Comparison of ENCODE assay signal across 12 cellular contexts in the genomic region with DNA sequence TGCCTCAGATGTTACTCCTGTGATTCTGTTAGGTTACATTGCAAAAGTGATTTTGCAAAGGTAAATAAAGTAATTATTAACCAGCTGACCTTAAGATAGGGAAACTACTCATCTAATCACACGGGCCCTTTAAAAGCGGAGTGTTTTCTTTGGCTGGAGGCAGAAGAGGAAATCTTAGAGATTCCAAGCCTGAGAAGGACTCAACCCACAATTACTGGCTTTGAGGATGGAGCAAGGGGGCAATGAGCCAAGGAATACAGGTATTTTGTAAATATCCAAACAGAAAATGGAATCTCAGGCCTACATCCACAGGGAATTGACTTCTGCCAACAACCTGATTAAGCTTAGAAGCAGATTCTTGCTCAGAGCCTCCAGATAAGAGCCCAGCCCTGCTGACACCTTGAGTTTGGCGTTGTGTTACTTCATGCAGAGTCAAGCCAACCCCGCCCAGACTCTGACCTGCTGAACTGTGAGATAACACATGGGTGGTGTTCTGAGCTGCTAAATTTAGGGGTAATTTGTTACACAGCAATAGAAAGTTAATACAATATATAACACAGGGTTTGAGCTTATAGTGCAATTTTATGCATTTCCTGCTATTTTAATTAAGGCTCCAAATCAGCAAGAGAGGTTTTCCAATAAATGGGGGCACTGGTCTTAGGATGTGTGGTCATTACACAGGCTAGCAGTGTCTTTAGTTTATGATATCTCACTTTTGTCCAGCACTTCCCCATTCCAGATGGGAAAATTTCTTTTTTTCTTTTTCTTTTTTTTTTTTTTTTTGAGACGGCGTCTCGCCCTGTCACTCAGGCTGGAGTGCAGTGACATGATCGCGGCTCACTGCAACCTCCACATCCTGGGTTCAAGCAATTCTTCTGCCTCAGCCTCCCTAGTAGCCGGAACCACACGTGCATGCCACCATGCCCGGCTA. TPM values are rescaled to one million over a fixed set of nuclear protein-coding genes. Genes with fewer than 3 reads are reported as not detected.
DNase-seq lines count a peak whose midpoint lies in the region; ATAC-seq and TF ChIP-seq lines count a peak whose summit lies in the region.
"Had no signal": no experiment of that assay in that cellular context is flagged by ENCODE, and none has a peak within 500 bp of the region (broad histone marks: within the 10 kb centered on the region; RNA-seq: fewer than 3 reads in every experiment).

No MANE protein-coding gene starts in this region.

- H3K4me1 ChIP-seq in RWPE2 (ENCODE audit: insufficient read depth, poor library complexity, severe bottlenecking) = peaks cover 4% of the 10 kb centered on the region

- no peak overlapping the region for H3K27ac ChIP-seq in RWPE2 (ENCODE audit: poor library complexity, severe bottlenecking)
- H3K27ac ChIP-seq: GM23248 had no signal

- no peaks in the 10 kb centered on the region for H3K27me3 ChIP-seq in RWPE2 (ENCODE audit: insufficient read depth, poor library complexity, severe bottlenecking)

- ATAC-seq in RWPE2 (ENCODE audit: low read depth) (peak; percentile 46), omental fat pad (ENCODE audit: low FRiP score) (peak; percentile 57), HG03432 (IDR thresholded peaks at IDR 0.05; ENCODE audit: unreplicated experiment) (no peak)

- H3K36me3 ChIP-seq in RWPE2 (ENCODE audit: low read depth) = no peaks in the 10 kb centered on the region

- TF ChIP-seq CTCF in RWPE2 (IDR thresholded peaks at IDR 0.05; ENCODE audit: poor library complexity, severe bottlenecking) (no peak), omental fat pad (IDR thresholded peaks at IDR 0.05) (no peak)

- H3K4me3 ChIP-seq in RWPE2 (ENCODE audit: severe bottlenecking) = no peak overlapping the region
- H3K4me3 ChIP-seq: GM23248 had no signal

- in situ Hi-C loops in G401 (cut with HindIII; ENCODE audit: low sequenced_read_pairs) = no loop called here

- H3K9me3 ChIP-seq in RWPE2 (ENCODE audit: severe bottlenecking) = no peaks in the 10 kb centered on the region

- DNase-seq in EL (peak; percentile 33), RWPE2 (ENCODE audit: low spot score) (no peak), fibroblast of peridontal ligament (ENCODE audit: extremely low read depth) (peak; percentile 46), omental fat pad (ENCODE audit: low spot score) (no peak), G401 (ENCODE audit: low spot score) (no peak), midbrain (lab: John Stamatoyannopoulos, UW) (no peak)
- DNase-seq in stimulated activated CD4-positive, alpha-beta T cell treated with anti-CD3 and anti-CD28 coated beads, Interleukin-4, amount 100 ng/mL, for 24 hours = no peak
- DNase-seq: glutamatergic neuron, GM23248, NCI-H1048, nephron progenitor cell had no signal

RNA-seq across cellular contexts. Expression of a gene that starts 19.5 kb away (rescaled TPM):
- total RNA-seq in omental fat pad = 100 to 1,000 TPM in 2 of 4 donors, 10 to 100 TPM in 2; 78.2 to 296 (median 108) TPM
- 4.7 and 15.7 TPM in 2 replicates for total RNA-seq in G401 (2014; rRNA removed; shearing (Covaris generic))

Comparison
In these comparisons a context has a peak if more than half of its experiments do, and no peak if none do; other contexts are left out.
1. DNase-seq: peak in EL (single experiment) and fibroblast of peridontal ligament (single experiment); none in RWPE2 (single experiment), omental fat pad (single experiment), G401 (single experiment), stimulated activated CD4-positive, alpha-beta T cell treated with anti-CD3 and anti-CD28 coated beads, Interleukin-4, amount 100 ng/mL, for 24 hours (single experiment) and midbrain (single experiment).